ENCODE assay signal across 8 cellular contexts in the genomic region with DNA sequence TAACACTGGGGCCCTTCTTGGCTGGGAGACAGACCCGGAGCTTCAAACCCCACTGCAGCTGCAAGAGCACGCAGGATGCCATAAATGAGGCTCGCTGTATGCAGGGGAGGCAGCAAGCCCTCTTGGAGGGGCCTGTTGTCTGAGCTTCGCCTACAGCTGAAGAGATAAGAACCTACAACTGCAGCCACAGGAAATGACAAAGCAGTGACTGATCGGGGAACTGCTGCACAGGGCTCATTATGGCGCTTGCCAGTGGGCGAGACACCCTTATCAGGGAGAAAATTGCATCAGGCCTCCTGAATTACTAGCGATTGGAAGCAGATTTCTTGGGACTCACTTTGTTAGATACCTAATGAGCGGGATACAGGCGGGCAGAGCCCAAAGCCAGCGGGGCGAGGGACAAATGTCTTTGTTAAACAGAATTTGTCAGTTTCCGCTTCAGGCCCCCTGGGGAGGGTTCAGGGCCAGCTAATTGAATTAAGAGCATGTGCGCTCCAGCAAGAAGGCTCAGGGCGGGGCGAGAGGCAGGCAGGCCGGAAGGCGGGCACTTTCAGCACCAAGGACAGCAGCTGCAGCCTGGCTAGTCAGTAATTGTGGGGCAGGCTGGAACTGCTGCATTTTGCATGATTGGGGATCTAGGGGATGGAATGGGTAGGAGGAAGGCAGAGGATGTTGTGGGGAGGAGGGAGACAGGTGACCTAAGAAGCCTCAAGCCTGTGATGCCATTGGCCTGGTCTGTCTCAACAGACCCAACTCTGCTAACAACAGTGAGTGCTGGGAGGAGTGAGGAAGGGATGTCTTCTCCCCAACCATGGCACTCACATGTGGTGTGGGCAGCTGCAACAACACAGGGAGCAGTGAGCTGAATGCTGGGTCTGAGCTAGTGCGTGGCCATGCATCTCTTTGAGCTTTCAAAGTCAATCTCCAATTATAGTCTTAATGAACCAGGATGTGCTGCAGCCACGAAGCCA. TPM values are rescaled to one million over a fixed set of nuclear protein-coding genes. Genes with fewer than 3 reads are reported as not detected.
DNase-seq lines count a peak whose midpoint lies in the region; ATAC-seq and TF ChIP-seq lines count a peak whose summit lies in the region.

No MANE protein-coding gene starts in this region.

- DNase-seq in CD4-positive, alpha-beta memory T cell: peak; percentile 40 to 61 (median 46)
- DNase-seq in SJSA1 (ENCODE audit: low read depth in 1 of 2, low spot score in 2 of 2) (peak; percentile 60 to 74), cardiac muscle cell (ENCODE audit: low read depth in 1 of 2, low spot score in 1 of 2) (peak; percentile 94 to 95), progenitor cell of endocrine pancreas (ENCODE audit: low spot score, unreplicated experiment) (peak; percentile 89), aorta (peak; percentile 88 to 95)
- peak; percentile 91 for DNase-seq in activated naive CD4-positive, alpha-beta T cell treated with anti-CD3 and anti-CD28 coated beads, Interleukin-2, amount 10 ng/mL, durations not matched to agents 7 days and 5 days

- H3K27me3 ChIP-seq in CD4-positive, alpha-beta memory T cell (ENCODE audit: insufficient read depth, low read length): no peaks in the 10 kb centered on the region
- H3K27me3 ChIP-seq in HUES6 (ENCODE audit: control insufficient read depth, insufficient read depth, low read length) (peaks cover 58% of the 10 kb centered on the region), SJSA1 (replicated peaks) (peaks cover 6% of the 10 kb centered on the region; the same call in 1 of the 2 replicates), cardiac muscle cell (no peaks in the 10 kb centered on the region), aorta (ENCODE audit: control insufficient read depth in 1 of 2, insufficient read depth in 2 of 2, low read length in 1 of 2) (no peaks in the 10 kb centered on the region)

- CTCF ChIA-PET in CD4-positive, alpha-beta memory T cell (lab: Charles Lee; ENCODE audit: partially characterized antibody): no interaction called here
- CTCF ChIA-PET in activated naive CD4-positive, alpha-beta T cell treated with anti-CD3 and anti-CD28 coated beads, Interleukin-2, amount 10 ng/mL, durations not matched to agents 7 days and 5 days (lab: Charles Lee): no interaction called here

- no peak overlapping the region for H3K27ac ChIP-seq in CD4-positive, alpha-beta memory T cell (ENCODE audit: low read depth, low read length)
- peak overlapping the region; percentile 15; the same call in 1 of the 2 replicates for H3K27ac ChIP-seq in HUES6 (ENCODE audit: low read depth, low read length)
- H3K27ac ChIP-seq in SJSA1: no peak overlapping the region
- no peak overlapping the region for H3K27ac ChIP-seq in cardiac muscle cell
- H3K27ac ChIP-seq in aorta (ENCODE audit: low read depth in 1 of 2, low read length in 2 of 2): no peak overlapping the region

- H3K4me3 Mint-ChIP-seq in CD4-positive, alpha-beta memory T cell: no peak overlapping the region
- H3K4me3 Mint-ChIP-seq in activated naive CD4-positive, alpha-beta T cell treated with anti-CD3 and anti-CD28 coated beads, Interleukin-2, amount 10 ng/mL, durations not matched to agents 7 days and 5 days: no peak overlapping the region
- no peak overlapping the region for H3K4me3 Mint-ChIP-seq in progenitor cell of endocrine pancreas (ENCODE audit: low read depth)

- TF ChIP-seq CTCF in cardiac muscle cell (IDR thresholded peaks at IDR 0.05; ENCODE audit: low read depth, low read length) (no peak), progenitor cell of endocrine pancreas (IDR thresholded peaks at IDR 0.05; ENCODE audit: unreplicated experiment) (no peak)

- no peaks in the 10 kb centered on the region for H3K9me3 ChIP-seq in CD4-positive, alpha-beta memory T cell (ENCODE audit: control insufficient read depth in 1 of 2, low read length in 2 of 2)
- no peaks in the 10 kb centered on the region for H3K9me3 ChIP-seq in HUES6 (ENCODE audit: control insufficient read depth, insufficient read depth, low read depth, low read length)
- H3K9me3 ChIP-seq in SJSA1 (replicated peaks): no peaks in the 10 kb centered on the region
- H3K9me3 ChIP-seq in cardiac muscle cell (ENCODE audit: low read depth): no peaks in the 10 kb centered on the region
- H3K9me3 ChIP-seq in aorta (ENCODE audit: control insufficient read depth, low read length): no peaks in the 10 kb centered on the region

- peaks cover 26 to 36% of the 10 kb centered on the region in 2 donors for H3K27me3 Mint-ChIP-seq in CD4-positive, alpha-beta memory T cell
- H3K27me3 Mint-ChIP-seq in activated naive CD4-positive, alpha-beta T cell treated with anti-CD3 and anti-CD28 coated beads, Interleukin-2, amount 10 ng/mL, durations not matched to agents 7 days and 5 days: peaks cover 31% of the 10 kb centered on the region
- peaks cover 49% of the 10 kb centered on the region for H3K27me3 Mint-ChIP-seq in progenitor cell of endocrine pancreas

- 8 to 9% methylated on average over 20 of the region's 20 CpGs for WGBS in aorta, 2 donors

- POLR2A ChIA-PET in CD4-positive, alpha-beta memory T cell (lab: Charles Lee; ENCODE audit: partially characterized antibody): no interaction called here

- ATAC-seq in aorta (ENCODE audit: low FRiP score) (peak; percentile 81), HG03039 (IDR thresholded peaks at IDR 0.05; ENCODE audit: unreplicated experiment) (no peak)

- H3K4me1 ChIP-seq in CD4-positive, alpha-beta memory T cell (ENCODE audit: insufficient read depth, low read length): no peaks in the 10 kb centered on the region
- H3K4me1 ChIP-seq in HUES6 (ENCODE audit: control insufficient read depth, insufficient read depth, low read length): peaks cover 27% of the 10 kb centered on the region
- H3K4me1 ChIP-seq in SJSA1 (replicated peaks): no peaks in the 10 kb centered on the region
- peaks cover 16% of the 10 kb centered on the region for H3K4me1 ChIP-seq in cardiac muscle cell (ENCODE audit: low read depth)
- H3K4me1 ChIP-seq in aorta (ENCODE audit: control insufficient read depth in 1 of 2, insufficient read depth in 2 of 2, low read length in 2 of 2): no peaks in the 10 kb centered on the region

- H3K4me3 ChIP-seq in CD4-positive, alpha-beta memory T cell (ENCODE audit: low read length in 2 of 2): no peak overlapping the region
- peak overlapping the region; percentile 45 for H3K4me3 ChIP-seq in HUES6 (ENCODE audit: low read depth, low read length)
- H3K4me3 ChIP-seq in SJSA1: no peak overlapping the region
- no peak overlapping the region for H3K4me3 ChIP-seq in cardiac muscle cell
- H3K4me3 ChIP-seq in aorta (ENCODE audit: low read length in 2 of 2): no peak overlapping the region

- intact Hi-C loops in CD4-positive, alpha-beta memory T cell (cut with micrococcal nuclease): no loop called here
- intact Hi-C loops in aorta (cut with DNase I): no loop called here

- peaks cover 0 to 6% (median 0%) of the 10 kb centered on the region in 4 donors for H3K4me1 Mint-ChIP-seq in CD4-positive, alpha-beta memory T cell
- no peaks in the 10 kb centered on the region for H3K4me1 Mint-ChIP-seq in activated naive CD4-positive, alpha-beta T cell treated with anti-CD3 and anti-CD28 coated beads, Interleukin-2, amount 10 ng/mL, durations not matched to agents 7 days and 5 days
- peaks cover 2% of the 10 kb centered on the region for H3K4me1 Mint-ChIP-seq in progenitor cell of endocrine pancreas (ENCODE audit: low read depth)

- no peak overlapping the region for H3K27ac Mint-ChIP-seq in CD4-positive, alpha-beta memory T cell
- H3K27ac Mint-ChIP-seq in activated naive CD4-positive, alpha-beta T cell treated with anti-CD3 and anti-CD28 coated beads, Interleukin-2, amount 10 ng/mL, durations not matched to agents 7 days and 5 days: peak overlapping the region; percentile 1
- H3K27ac Mint-ChIP-seq in progenitor cell of endocrine pancreas: no peak overlapping the region

- peaks cover 0 to 3% (median under 1%) of the 10 kb centered on the region in 8 donors for H3K9me3 Mint-ChIP-seq in CD4-positive, alpha-beta memory T cell
- H3K9me3 Mint-ChIP-seq in activated naive CD4-positive, alpha-beta T cell treated with anti-CD3 and anti-CD28 coated beads, Interleukin-2, amount 10 ng/mL, durations not matched to agents 7 days and 5 days: no peaks in the 10 kb centered on the region
- H3K9me3 Mint-ChIP-seq in progenitor cell of endocrine pancreas (ENCODE audit: low read depth): no peaks in the 10 kb centered on the region

- no peaks in the 10 kb centered on the region for H3K36me3 Mint-ChIP-seq in CD4-positive, alpha-beta memory T cell
- no peaks in the 10 kb centered on the region for H3K36me3 Mint-ChIP-seq in activated naive CD4-positive, alpha-beta T cell treated with anti-CD3 and anti-CD28 coated beads, Interleukin-2, amount 10 ng/mL, durations not matched to agents 7 days and 5 days
- H3K36me3 Mint-ChIP-seq in progenitor cell of endocrine pancreas (ENCODE audit: insufficient read depth): no peaks in the 10 kb centered on the region

- peak overlapping the region; percentile 61 for H3K9ac ChIP-seq in HUES6 (ENCODE audit: low read length)

- no peaks in the 10 kb centered on the region for H3K36me3 ChIP-seq in CD4-positive, alpha-beta memory T cell (ENCODE audit: insufficient read depth, low read length)
- no peaks in the 10 kb centered on the region for H3K36me3 ChIP-seq in HUES6 (ENCODE audit: control insufficient read depth, insufficient read depth, low read length)
- H3K36me3 ChIP-seq in SJSA1: no peaks in the 10 kb centered on the region
- H3K36me3 ChIP-seq in cardiac muscle cell: no peaks in the 10 kb centered on the region
- H3K36me3 ChIP-seq in aorta (ENCODE audit: control insufficient read depth in 1 of 2, insufficient read depth in 2 of 2, low read length in 1 of 2): no peaks in the 10 kb centered on the region

RNA-seq across cellular contexts. Expression of gene CCDC33, which starts 55.3 kb away (rescaled TPM):
- not detected for total RNA-seq in CD4-positive, alpha-beta memory T cell
- polyA plus RNA-seq in CD4-positive, alpha-beta memory T cell: not detected
- total RNA-seq in SJSA1 (2014; rRNA removed; shearing (Covaris generic)): not detected in 2 replicates
- total RNA-seq in cardiac muscle cell: 2.3 and 9.5 TPM in 2 replicates
- polyA plus RNA-seq in cardiac muscle cell: 3.1 and 6.2 TPM in 2 replicates
- 0.84 and 2.0 TPM in 2 replicates for total RNA-seq in progenitor cell of endocrine pancreas
- total RNA-seq in aorta: not detected
- polyA plus RNA-seq in aorta: not detected
